ENCODE assay signal across 8 cellular contexts in the genomic region with DNA sequence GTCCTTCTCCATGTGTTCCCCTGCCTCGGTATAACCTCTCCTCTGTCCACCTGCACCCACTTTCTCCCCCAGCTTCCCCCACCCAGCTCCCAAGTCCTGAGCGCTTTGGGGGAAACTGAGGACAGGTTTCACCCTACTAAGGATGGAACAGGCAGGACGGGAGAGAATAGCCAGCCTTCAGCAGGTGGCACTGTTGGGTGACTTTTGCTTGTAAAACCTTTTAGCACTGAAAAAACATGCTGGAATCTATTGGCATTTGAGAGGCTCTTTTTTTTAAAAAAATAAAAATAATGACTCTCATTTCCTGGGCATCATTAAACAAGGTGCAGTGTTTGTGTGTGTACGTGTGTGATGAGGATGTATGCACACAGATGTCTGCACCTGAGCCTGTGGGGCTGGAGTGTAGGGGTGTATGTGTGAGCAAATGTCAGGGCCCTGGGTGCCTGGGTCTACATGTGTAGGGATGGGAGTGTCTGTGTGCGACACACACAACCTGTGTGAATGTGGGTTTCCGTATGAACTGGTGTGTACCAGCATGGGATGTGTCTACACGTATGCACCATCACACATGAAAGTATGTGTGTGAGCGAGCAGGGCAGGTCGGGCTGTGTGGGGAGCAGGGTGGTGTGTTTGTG.
DNase-seq lines count a peak whose midpoint lies in the region; ATAC-seq, FAIRE-seq and TF ChIP-seq lines count a peak whose summit lies in the region.

No MANE protein-coding gene starts in this region.

- in situ Hi-C loops in K562 (cut with MboI): no loop called here

- POLR2A ChIA-PET in K562 (lab: Yijun Ruan, JAX): no interaction called here

- no peaks in the 10 kb centered on the region for H3K36me3 ChIP-seq in K562 (ENCODE audit: control insufficient read depth, insufficient read depth, low read length)
- H3K36me3 ChIP-seq in tibial artery: no peaks in the 10 kb centered on the region

- DNase-seq in NOMO-1 treated with DMSO at 0.1 percent for 48 hours (lab: John Stamatoyannopoulos, UW; ENCODE audit: unreplicated experiment): peak; percentile 14
- no peak for DNase-seq in NOMO-1 treated with dmso at 0.1 percent for 144 hours (lab: John Stamatoyannopoulos, UW; ENCODE audit: unreplicated experiment)
- peak; percentile 28 for DNase-seq in NCI-H146 treated with DMSO at 0.1 percent for 48 hours (lab: John Stamatoyannopoulos, UW; ENCODE audit: unreplicated experiment)
- peak in 1 of 4 experiments; percentile 23 for DNase-seq in K562 (ENCODE audit: extremely low read depth in 1 of 4, low spot score in 3 of 4)
- peak; percentile 38 for DNase-seq in iris pigment epithelial cell (ENCODE audit: low read depth)
- no peak for DNase-seq in tibial artery
- DNase-seq in activated T-cell treated with anti-CD3 and anti-CD28 coated beads, Interleukin-2, amount 50 U/mL, for 1 hour: no peak
- DNase-seq in germinal center (ENCODE audit: low spot score): no peak

- CTCF ChIA-PET in K562 (lab: Yijun Ruan, JAX; ENCODE audit: low intra/inter-chr PET ratio): interaction anchor here (0.8 to 1.5 kb wide), 3 partner anchors 91 to 169 kb away, joined by 3 to 9 read pairs (median 8); no protein-coding TSS in a partner anchor

- intact Hi-C loops in K562 (cut with micrococcal nuclease) (loop anchor here (10.0 kb wide), 2 partner anchors 443 to 983 kb away; no protein-coding TSS in a partner anchor), tibial artery (cut with DNase I; ENCODE audit: low total_unique reads) (loop anchor here (5.0 to 10.0 kb wide), 3 partner anchors 91 to 443 kb away; no protein-coding TSS in a partner anchor)

- H3K27ac ChIP-seq in K562 (ENCODE audit: extremely low read depth, low read depth, low read length) (no peak overlapping the region), tibial artery (no peak overlapping the region)

- under 1% methylated on average over 9 of the region's 9 CpGs for WGBS in K562 (ENCODE audit: insufficient coverage, low coverage, missing lambda C conversion rate)

- no peak overlapping the region for H2AFZ ChIP-seq in K562 (ENCODE audit: low read depth, low read length)

- H3K9ac ChIP-seq in K562 (ENCODE audit: insufficient read depth in 1 of 2, low read depth in 2 of 2, low read length in 2 of 2): no peak overlapping the region

- H3K9me1 ChIP-seq in K562 (ENCODE audit: control insufficient read depth, insufficient read depth, low read length): no peaks in the 10 kb centered on the region

- H3K4me3 ChIP-seq in K562 (no peak overlapping the region), tibial artery (no peak overlapping the region)

- H3K27me3 ChIP-seq in K562 (ENCODE audit: control insufficient read depth in 2 of 2, insufficient read depth in 2 of 2, low read length in 2 of 2) (peaks cover 6 to 34% of the 10 kb centered on the region in 2 experiments; a peak in 3 of 5 replicates), tibial artery (no peaks in the 10 kb centered on the region)

- no peak for TF ChIP-seq POLR2A in K562 (conservative IDR thresholded peaks at IDR 0.05)

- ATAC-seq in K562: no peak

- BruUV-seq in K562 (replicated peaks; lab: Mats Ljungman, UMichigan): no TSS peak

- H3K4me1 ChIP-seq in K562 (replicated peaks in 1 of 2; ENCODE audit: control insufficient read depth in 2 of 2, insufficient read depth in 2 of 2, low read length in 2 of 2): no peaks in the 10 kb centered on the region
- peaks cover 0 to 30% (median 22%) of the 10 kb centered on the region in 4 donors for H3K4me1 ChIP-seq in tibial artery

- TF ChIP-seq CTCF in K562 (IDR thresholded peaks at IDR 0.05 in 2 of 3, conservative IDR thresholded peaks at IDR 0.05 in 1 of 3; ENCODE audit: insufficient read depth in 2 of 3, low read depth in 1 of 3, low read length in 3 of 3): peak in 2 of 3 experiments; percentile 53 to 63; a peak in 4 of 6 replicates
- peak; percentile 55 to 57 for TF ChIP-seq CTCF in tibial artery (IDR thresholded peaks at IDR 0.05)

- no peak overlapping the region for H3K4me2 ChIP-seq in K562 (ENCODE audit: insufficient read depth, low read length)

- H3K9me3 ChIP-seq in K562 (replicated peaks; ENCODE audit: control insufficient read depth, insufficient read depth, low read depth, low read length): no peaks in the 10 kb centered on the region
- H3K9me3 ChIP-seq in tibial artery: no peaks in the 10 kb centered on the region

- peak; percentile 69 to 70 for TF ChIP-seq RAD21 in K562 (CRISPR knock-in tag; conservative IDR thresholded peaks at IDR 0.05 in 1 of 2, IDR thresholded peaks at IDR 0.05 in 1 of 2)

- no peaks in the 10 kb centered on the region; the same call in none of the 2 replicates for H4K20me1 ChIP-seq in K562 (replicated peaks; ENCODE audit: control insufficient read depth, insufficient read depth, low read length)

- peak; percentile 29 for FAIRE-seq in K562 (lab: Jason Lieb, UNC)

- no peaks in the 10 kb centered on the region for H3K79me2 ChIP-seq in K562 (ENCODE audit: control insufficient read depth, insufficient read depth, low read length)

- no peak for TF ChIP-seq EP300 in K562 (IDR thresholded peaks at IDR 0.05; ENCODE audit: low read length)

TF ChIP-seq in K562, 482 proteins besides CTCF, POLR2A, EP300 and RAD21:
- TF ChIP-seq, protein P1, sequence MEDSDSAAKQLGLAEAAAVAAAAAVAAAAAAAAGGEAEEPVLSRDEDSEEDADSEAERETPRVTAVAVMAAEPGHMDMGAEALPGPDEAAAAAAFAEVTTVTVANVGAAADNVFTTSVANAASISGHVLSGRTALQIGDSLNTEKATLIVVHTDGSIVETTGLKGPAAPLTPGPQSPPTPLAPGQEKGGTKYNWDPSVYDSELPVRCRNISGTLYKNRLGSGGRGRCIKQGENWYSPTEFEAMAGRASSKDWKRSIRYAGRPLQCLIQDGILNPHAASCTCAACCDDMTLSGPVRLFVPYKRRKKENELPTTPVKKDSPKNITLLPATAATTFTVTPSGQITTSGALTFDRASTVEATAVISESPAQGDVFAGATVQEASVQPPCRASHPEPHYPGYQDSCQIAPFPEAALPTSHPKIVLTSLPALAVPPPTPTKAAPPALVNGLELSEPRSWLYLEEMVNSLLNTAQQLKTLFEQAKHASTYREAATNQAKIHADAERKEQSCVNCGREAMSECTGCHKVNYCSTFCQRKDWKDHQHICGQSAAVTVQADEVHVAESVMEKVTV (CRISPR knock-in tag; IDR thresholded peaks at IDR 0.05): peak; percentile 64
- TF ChIP-seq STAG1 (CRISPR knock-in tag; IDR thresholded peaks at IDR 0.05; ENCODE audit: borderline replicate concordance): peak; percentile 15; the same call in 1 of the 2 replicates
- no peak for TF ChIP-seq RBM15 (IDR thresholded peaks at IDR 0.05; ENCODE audit: insufficient read depth, low read length)

Comparison
In these comparisons a context has a peak if more than half of its experiments do, and no peak if none do; other contexts are left out.
1. DNase-seq: peak in NOMO-1 treated with DMSO at 0.1 percent for 48 hours (single experiment), NCI-H146 treated with DMSO at 0.1 percent for 48 hours (single experiment) and iris pigment epithelial cell (single experiment); none in NOMO-1 treated with dmso at 0.1 percent for 144 hours (single experiment), tibial artery (0 of 2), activated T-cell treated with anti-CD3 and anti-CD28 coated beads, Interleukin-2, amount 50 U/mL, for 1 hour (single experiment) and germinal center (single experiment).